ENCODE assay signal across 1 cellular context in genomic region chr12:9066183-9066623, GRCh38.
TF ChIP-seq lines count a peak whose summit lies in the region.

No MANE protein-coding gene starts in this region.

TF ChIP-seq in HepG2, 621 proteins besides CTCF, POLR2A, EP300 and RAD21 (continued from another document and continues in another):
- TF ChIP-seq ZNF768 (CRISPR knock-in tag; IDR thresholded peaks at IDR 0.05) (peak; percentile 63; the same call in 1 of the 2 replicates), ZSCAN9 (CRISPR knock-in tag; IDR thresholded peaks at IDR 0.05; ENCODE audit: borderline replicate concordance) (peak; percentile 15; the same call in 1 of the 2 replicates), FOXJ3 (CRISPR knock-in tag; IDR thresholded peaks at IDR 0.05; ENCODE audit: borderline replicate concordance) (peak; percentile 14; the same call in 1 of the 2 replicates), ZNF431 (CRISPR knock-in tag; IDR thresholded peaks at IDR 0.05; ENCODE audit: borderline replicate concordance, low read depth) (no peak), ISX (CRISPR knock-in tag; conservative IDR thresholded peaks at IDR 0.05) (no peak), FOXC1 (CRISPR knock-in tag; IDR thresholded peaks at IDR 0.05; ENCODE audit: borderline replicate concordance) (peak; percentile 69; the same call in 1 of the 2 replicates), SOX13 (IDR thresholded peaks at IDR 0.05) (no peak), SOX13 (CRISPR knock-in tag; conservative IDR thresholded peaks at IDR 0.05 in 1 of 2, IDR thresholded peaks at IDR 0.05 in 1 of 2) (peak in 1 of 2 experiments; percentile 90; a peak in 1 of 4 replicates), HNRNPLL (IDR thresholded peaks at IDR 0.05; ENCODE audit: low read depth, low read length, poor library complexity, severe bottlenecking) (peak; percentile 35), ZHX2 (IDR thresholded peaks at IDR 0.05; ENCODE audit: low read depth) (no peak), ZHX2 (CRISPR knock-in tag; IDR thresholded peaks at IDR 0.05; ENCODE audit: borderline replicate concordance) (0 out of 2 replicates have a peak, but pooled peaks have one; percentile 65), TAF15 (IDR thresholded peaks at IDR 0.05; ENCODE audit: low read depth, low read length, poor library complexity, severe bottlenecking) (peak; percentile 95), KLF6 (CRISPR knock-in tag; IDR thresholded peaks at IDR 0.05) (no peak), AGO2 (optimal IDR thresholded peaks at IDR 0.05; ENCODE audit: low read depth, low read length) (peak; percentile 100), MYPOP (CRISPR knock-in tag; IDR thresholded peaks at IDR 0.05) (no peak), ZNF432 (CRISPR knock-in tag; IDR thresholded peaks at IDR 0.05; ENCODE audit: borderline replicate concordance) (no peak), HCFC1 (IDR thresholded peaks at IDR 0.05; ENCODE audit: low read depth, low read length) (no peak), CENPBD1 (CRISPR knock-in tag; IDR thresholded peaks at IDR 0.05; ENCODE audit: borderline replicate concordance, low read depth) (no peak), SCMH1 (CRISPR knock-in tag; IDR thresholded peaks at IDR 0.05; ENCODE audit: borderline replicate concordance) (no peak), BORCS8-MEF2B (CRISPR knock-in tag; IDR thresholded peaks at IDR 0.05) (peak; percentile 93), CREB1 (IDR thresholded peaks at IDR 0.05) (no peak), CREB1 (CRISPR knock-in tag; IDR thresholded peaks at IDR 0.05) (no peak; the same call in 1 of the 2 replicates), REL (CRISPR knock-in tag; conservative IDR thresholded peaks at IDR 0.05) (no peak), ZNF496 (CRISPR knock-in tag; IDR thresholded peaks at IDR 0.05; ENCODE audit: insufficient replicate concordance) (no peak), ZNF737 (CRISPR knock-in tag; IDR thresholded peaks at IDR 0.05; ENCODE audit: borderline replicate concordance) (no peak), ZNF782 (CRISPR knock-in tag; IDR thresholded peaks at IDR 0.05; ENCODE audit: borderline replicate concordance) (peak; percentile 67; the same call in 1 of the 2 replicates), U2AF1 (optimal IDR thresholded peaks at IDR 0.05; ENCODE audit: low read depth, low read length) (peak; percentile 96), ZNF446 (CRISPR knock-in tag; IDR thresholded peaks at IDR 0.05) (no peak; the same call in 1 of the 2 replicates), DR1 (CRISPR knock-in tag; IDR thresholded peaks at IDR 0.05) (no peak), ZBTB33 (CRISPR knock-in tag; IDR thresholded peaks at IDR 0.05) (peak; percentile 15; the same call in 1 of the 2 replicates), SRSF4 (IDR thresholded peaks at IDR 0.05; ENCODE audit: low read depth, low read length, poor library complexity, severe bottlenecking) (peak; percentile 31), ZNF20 (CRISPR knock-in tag; IDR thresholded peaks at IDR 0.05) (no peak), SYNCRIP (IDR thresholded peaks at IDR 0.05; ENCODE audit: insufficient read depth, low read depth, low read length) (no peak), ZNF614 (CRISPR knock-in tag; IDR thresholded peaks at IDR 0.05; ENCODE audit: borderline replicate concordance) (no peak), BCL3 (CRISPR knock-in tag; IDR thresholded peaks at IDR 0.05) (peak; percentile 79; the same call in 1 of the 2 replicates), SNRNP70 (IDR thresholded peaks at IDR 0.05; ENCODE audit: low read depth, low read length) (no peak), ATF7 (IDR thresholded peaks at IDR 0.05) (no peak), ATF7 (CRISPR knock-in tag; IDR thresholded peaks at IDR 0.05) (no peak), REXO4 (CRISPR knock-in tag; IDR thresholded peaks at IDR 0.05; ENCODE audit: borderline replicate concordance) (no peak), CC2D1A (CRISPR knock-in tag; IDR thresholded peaks at IDR 0.05) (no peak), PHF5A (CRISPR knock-in tag; IDR thresholded peaks at IDR 0.05; ENCODE audit: low read depth, unreplicated experiment) (peak; percentile 37), LCORL (IDR thresholded peaks at IDR 0.05) (no peak), LCORL (CRISPR knock-in tag; IDR thresholded peaks at IDR 0.05) (no peak), MED1 (CRISPR knock-in tag; IDR thresholded peaks at IDR 0.05) (peak; percentile 44)
- TF ChIP-seq, protein P1, sequence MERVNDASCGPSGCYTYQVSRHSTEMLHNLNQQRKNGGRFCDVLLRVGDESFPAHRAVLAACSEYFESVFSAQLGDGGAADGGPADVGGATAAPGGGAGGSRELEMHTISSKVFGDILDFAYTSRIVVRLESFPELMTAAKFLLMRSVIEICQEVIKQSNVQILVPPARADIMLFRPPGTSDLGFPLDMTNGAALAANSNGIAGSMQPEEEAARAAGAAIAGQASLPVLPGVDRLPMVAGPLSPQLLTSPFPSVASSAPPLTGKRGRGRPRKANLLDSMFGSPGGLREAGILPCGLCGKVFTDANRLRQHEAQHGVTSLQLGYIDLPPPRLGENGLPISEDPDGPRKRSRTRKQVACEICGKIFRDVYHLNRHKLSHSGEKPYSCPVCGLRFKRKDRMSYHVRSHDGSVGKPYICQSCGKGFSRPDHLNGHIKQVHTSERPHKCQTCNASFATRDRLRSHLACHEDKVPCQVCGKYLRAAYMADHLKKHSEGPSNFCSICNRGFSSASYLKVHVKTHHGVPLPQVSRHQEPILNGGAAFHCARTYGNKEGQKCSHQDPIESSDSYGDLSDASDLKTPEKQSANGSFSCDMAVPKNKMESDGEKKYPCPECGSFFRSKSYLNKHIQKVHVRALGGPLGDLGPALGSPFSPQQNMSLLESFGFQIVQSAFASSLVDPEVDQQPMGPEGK (CRISPR knock-in tag; IDR thresholded peaks at IDR 0.05), result no peak
- TF ChIP-seq, protein P2, sequence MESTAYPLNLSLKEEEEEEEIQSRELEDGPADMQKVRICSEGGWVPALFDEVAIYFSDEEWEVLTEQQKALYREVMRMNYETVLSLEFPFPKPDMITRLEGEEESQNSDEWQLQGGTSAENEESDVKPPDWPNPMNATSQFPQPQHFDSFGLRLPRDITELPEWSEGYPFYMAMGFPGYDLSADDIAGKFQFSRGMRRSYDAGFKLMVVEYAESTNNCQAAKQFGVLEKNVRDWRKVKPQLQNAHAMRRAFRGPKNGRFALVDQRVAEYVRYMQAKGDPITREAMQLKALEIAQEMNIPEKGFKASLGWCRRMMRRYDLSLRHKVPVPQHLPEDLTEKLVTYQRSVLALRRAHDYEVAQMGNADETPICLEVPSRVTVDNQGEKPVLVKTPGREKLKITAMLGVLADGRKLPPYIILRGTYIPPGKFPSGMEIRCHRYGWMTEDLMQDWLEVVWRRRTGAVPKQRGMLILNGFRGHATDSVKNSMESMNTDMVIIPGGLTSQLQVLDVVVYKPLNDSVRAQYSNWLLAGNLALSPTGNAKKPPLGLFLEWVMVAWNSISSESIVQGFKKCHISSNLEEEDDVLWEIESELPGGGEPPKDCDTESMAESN (CRISPR knock-in tag; conservative IDR thresholded peaks at IDR 0.05), result 0 out of 2 replicates have a peak, but pooled peaks have one; percentile 63
- TF ChIP-seq, protein P3, sequence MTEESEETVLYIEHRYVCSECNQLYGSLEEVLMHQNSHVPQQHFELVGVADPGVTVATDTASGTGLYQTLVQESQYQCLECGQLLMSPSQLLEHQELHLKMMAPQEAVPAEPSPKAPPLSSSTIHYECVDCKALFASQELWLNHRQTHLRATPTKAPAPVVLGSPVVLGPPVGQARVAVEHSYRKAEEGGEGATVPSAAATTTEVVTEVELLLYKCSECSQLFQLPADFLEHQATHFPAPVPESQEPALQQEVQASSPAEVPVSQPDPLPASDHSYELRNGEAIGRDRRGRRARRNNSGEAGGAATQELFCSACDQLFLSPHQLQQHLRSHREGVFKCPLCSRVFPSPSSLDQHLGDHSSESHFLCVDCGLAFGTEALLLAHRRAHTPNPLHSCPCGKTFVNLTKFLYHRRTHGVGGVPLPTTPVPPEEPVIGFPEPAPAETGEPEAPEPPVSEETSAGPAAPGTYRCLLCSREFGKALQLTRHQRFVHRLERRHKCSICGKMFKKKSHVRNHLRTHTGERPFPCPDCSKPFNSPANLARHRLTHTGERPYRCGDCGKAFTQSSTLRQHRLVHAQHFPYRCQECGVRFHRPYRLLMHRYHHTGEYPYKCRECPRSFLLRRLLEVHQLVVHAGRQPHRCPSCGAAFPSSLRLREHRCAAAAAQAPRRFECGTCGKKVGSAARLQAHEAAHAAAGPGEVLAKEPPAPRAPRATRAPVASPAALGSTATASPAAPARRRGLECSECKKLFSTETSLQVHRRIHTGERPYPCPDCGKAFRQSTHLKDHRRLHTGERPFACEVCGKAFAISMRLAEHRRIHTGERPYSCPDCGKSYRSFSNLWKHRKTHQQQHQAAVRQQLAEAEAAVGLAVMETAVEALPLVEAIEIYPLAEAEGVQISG (CRISPR knock-in tag; IDR thresholded peaks at IDR 0.05), result peak; percentile 56; the same call in 1 of the 2 replicates
